8 cellular contexts compared by ENCODE assay signal in genomic region chr15:31974855-31975421, GRCh38. TPM values are rescaled to one million over a fixed set of nuclear protein-coding genes. Genes with fewer than 3 reads are reported as not detected.
DNase-seq lines count a peak whose midpoint lies in the region; ATAC-seq and TF ChIP-seq lines count a peak whose summit lies in the region.

No MANE protein-coding gene starts in this region.

- no peaks in the 10 kb centered on the region for H3K9me3 Mint-ChIP-seq in CD8-positive, alpha-beta T cell
- H3K9me3 Mint-ChIP-seq in GM23338: no peaks in the 10 kb centered on the region; the same call in 2 of the 3 replicates

- TF ChIP-seq CTCF in CD8-positive, alpha-beta T cell (IDR thresholded peaks at IDR 0.05): peak; percentile 50
- TF ChIP-seq CTCF in GM23338 (conservative IDR thresholded peaks at IDR 0.05; ENCODE audit: low read depth in 2 of 2) (peak; percentile 79 to 84), stomach (IDR thresholded peaks at IDR 0.05) (peak in 3 of 7 experiments; percentile 34 to 55 (median 49))

- DNase-seq in CD8-positive, alpha-beta T cell: peak in 1 of 7 experiments; percentile 20
- DNase-seq in GM23338 (ENCODE audit: low spot score): peak; percentile 92
- DNase-seq in NOMO-1 treated with DMSO at 0.1 percent for 48 hours (lab: John Stamatoyannopoulos, UW; ENCODE audit: unreplicated experiment): peak; percentile 25
- DNase-seq in astrocyte of the hippocampus (ENCODE audit: low read depth, low spot score): peak; percentile 66
- DNase-seq in islet precursor cell: peak; percentile 78
- DNase-seq in stomach: no peak

- intact Hi-C loops in CD8-positive, alpha-beta T cell (cut with DNase I, micrococcal nuclease): no loop called here
- intact Hi-C loops in stomach (cut with DNase I; ENCODE audit: low total_unique reads): no loop called here

- TF ChIP-seq EP300 in stomach (IDR thresholded peaks at IDR 0.05): no peak

- no peaks in the 10 kb centered on the region for H3K36me3 ChIP-seq in CD8-positive, alpha-beta T cell (ENCODE audit: insufficient read depth, low read length)
- H3K36me3 ChIP-seq in GM23338 (ENCODE audit: insufficient read depth) (no peaks in the 10 kb centered on the region), stomach (no peaks in the 10 kb centered on the region)

- no peak for ATAC-seq in CD8-positive, alpha-beta T cell
- ATAC-seq in GM23338 (peak; percentile 66), HG02981 (IDR thresholded peaks at IDR 0.05; ENCODE audit: unreplicated experiment) (no peak), GM18867 (IDR thresholded peaks at IDR 0.05; ENCODE audit: unreplicated experiment) (no peak)

- 2 to 4% (median 3%) methylated on average over 17 to 18 of the region's 18 CpGs for WGBS in stomach, 5 donors

- no peaks in the 10 kb centered on the region for H3K79me2 ChIP-seq in GM23338 (replicated peaks; ENCODE audit: insufficient read depth)

- no peak overlapping the region for H3K27ac ChIP-seq in CD8-positive, alpha-beta T cell (ENCODE audit: low read depth, low read length)
- no peak overlapping the region for H3K27ac ChIP-seq in GM23338 (ENCODE audit: low read depth)
- H3K27ac ChIP-seq in stomach: no peak overlapping the region

- no peaks in the 10 kb centered on the region for H3K9me3 ChIP-seq in CD8-positive, alpha-beta T cell (ENCODE audit: low read length)
- H3K9me3 ChIP-seq in stomach: no peaks in the 10 kb centered on the region

- no peaks in the 10 kb centered on the region for H3K9me2 ChIP-seq in GM23338 (ENCODE audit: insufficient read depth)

- no peaks in the 10 kb centered on the region for H3K27me3 ChIP-seq in CD8-positive, alpha-beta T cell (ENCODE audit: insufficient read depth, low read length)
- H3K27me3 ChIP-seq in GM23338 (ENCODE audit: insufficient read depth) (peaks cover 5% of the 10 kb centered on the region; the same call in 1 of the 2 replicates), stomach (peaks cover 0 to 39% (median 6%) of the 10 kb centered on the region in 3 donors)

- no peaks in the 10 kb centered on the region for H3F3A ChIP-seq in GM23338 (replicated peaks; ENCODE audit: low read depth)

- peaks cover 3% of the 10 kb centered on the region for H3K4me1 ChIP-seq in CD8-positive, alpha-beta T cell (ENCODE audit: insufficient read depth, low read length)
- H3K4me1 ChIP-seq in GM23338 (ENCODE audit: insufficient read depth) (0 out of 2 replicates have a peak, but pooled peaks cover 4% of the 10 kb centered on the region), stomach (peaks cover 5 to 25% (median 11%) of the 10 kb centered on the region in 4 donors)

- no peaks in the 10 kb centered on the region for H4K20me1 ChIP-seq in GM23338 (replicated peaks; ENCODE audit: insufficient read depth)

- peaks cover 17% of the 10 kb centered on the region for H3K4me1 Mint-ChIP-seq in CD8-positive, alpha-beta T cell (ENCODE audit: low read depth)
- H3K4me1 Mint-ChIP-seq in GM23338: peaks cover 18% of the 10 kb centered on the region

- peak overlapping the region; percentile 72 for H3K4me2 ChIP-seq in GM23338

- H3K27me3 Mint-ChIP-seq in CD8-positive, alpha-beta T cell (ENCODE audit: low read depth): peaks cover 35% of the 10 kb centered on the region
- peaks cover 36% of the 10 kb centered on the region for H3K27me3 Mint-ChIP-seq in GM23338 (ENCODE audit: insufficient read depth, low read depth, poor library complexity)

- H3K4me3 ChIP-seq in CD8-positive, alpha-beta T cell (ENCODE audit: low read depth, low read length): no peak overlapping the region
- H3K4me3 ChIP-seq in GM23338 (peak overlapping the region; percentile 46), stomach (peak overlapping the region; percentile 8 to 38 (median 22))

- H3K36me3 Mint-ChIP-seq in CD8-positive, alpha-beta T cell: no peaks in the 10 kb centered on the region
- H3K36me3 Mint-ChIP-seq in GM23338 (ENCODE audit: low read depth): no peaks in the 10 kb centered on the region

- CTCF ChIA-PET in CD8-positive, alpha-beta T cell (lab: Charles Lee): no interaction called here

- H2AFZ ChIP-seq in GM23338: peak overlapping the region; percentile 95

- TF ChIP-seq POLR2A in stomach (IDR thresholded peaks at IDR 0.05): no peak

- POLR2A ChIA-PET in CD8-positive, alpha-beta T cell (lab: Charles Lee): no interaction called here

- no peak overlapping the region for H3K27ac Mint-ChIP-seq in CD8-positive, alpha-beta T cell
- no peak overlapping the region for H3K27ac Mint-ChIP-seq in GM23338

- peak overlapping the region; percentile 43 for H3K4me3 Mint-ChIP-seq in CD8-positive, alpha-beta T cell
- peak overlapping the region; percentile 62; the same call in 2 of the 3 replicates for H3K4me3 Mint-ChIP-seq in GM23338

TF ChIP-seq in GM23338, 12 proteins besides CTCF, POLR2A, EP300 and RAD21 (continues in another document):
- TF ChIP-seq POLR2AphosphoS5 (IDR thresholded peaks at IDR 0.05; ENCODE audit: low read depth) (no peak), CREB1 (CRISPR knock-in tag; IDR thresholded peaks at IDR 0.05; ENCODE audit: low read depth) (no peak), ZNF114 (CRISPR knock-in tag; IDR thresholded peaks at IDR 0.05) (no peak), STAT1 (IDR thresholded peaks at IDR 0.05; ENCODE audit: unreplicated experiment) (no peak), ZNF331 (CRISPR knock-in tag; IDR thresholded peaks at IDR 0.05; ENCODE audit: low read depth) (no peak), JUNB (IDR thresholded peaks at IDR 0.05; ENCODE audit: unreplicated experiment) (no peak), EZH2phosphoT487 (IDR thresholded peaks at IDR 0.05; ENCODE audit: unreplicated experiment) (no peak), NANOG (IDR thresholded peaks at IDR 0.05; ENCODE audit: borderline replicate concordance) (no peak), EZH2 (IDR thresholded peaks at IDR 0.05; ENCODE audit: low read depth, unreplicated experiment) (no peak)
- TF ChIP-seq, protein P1, sequence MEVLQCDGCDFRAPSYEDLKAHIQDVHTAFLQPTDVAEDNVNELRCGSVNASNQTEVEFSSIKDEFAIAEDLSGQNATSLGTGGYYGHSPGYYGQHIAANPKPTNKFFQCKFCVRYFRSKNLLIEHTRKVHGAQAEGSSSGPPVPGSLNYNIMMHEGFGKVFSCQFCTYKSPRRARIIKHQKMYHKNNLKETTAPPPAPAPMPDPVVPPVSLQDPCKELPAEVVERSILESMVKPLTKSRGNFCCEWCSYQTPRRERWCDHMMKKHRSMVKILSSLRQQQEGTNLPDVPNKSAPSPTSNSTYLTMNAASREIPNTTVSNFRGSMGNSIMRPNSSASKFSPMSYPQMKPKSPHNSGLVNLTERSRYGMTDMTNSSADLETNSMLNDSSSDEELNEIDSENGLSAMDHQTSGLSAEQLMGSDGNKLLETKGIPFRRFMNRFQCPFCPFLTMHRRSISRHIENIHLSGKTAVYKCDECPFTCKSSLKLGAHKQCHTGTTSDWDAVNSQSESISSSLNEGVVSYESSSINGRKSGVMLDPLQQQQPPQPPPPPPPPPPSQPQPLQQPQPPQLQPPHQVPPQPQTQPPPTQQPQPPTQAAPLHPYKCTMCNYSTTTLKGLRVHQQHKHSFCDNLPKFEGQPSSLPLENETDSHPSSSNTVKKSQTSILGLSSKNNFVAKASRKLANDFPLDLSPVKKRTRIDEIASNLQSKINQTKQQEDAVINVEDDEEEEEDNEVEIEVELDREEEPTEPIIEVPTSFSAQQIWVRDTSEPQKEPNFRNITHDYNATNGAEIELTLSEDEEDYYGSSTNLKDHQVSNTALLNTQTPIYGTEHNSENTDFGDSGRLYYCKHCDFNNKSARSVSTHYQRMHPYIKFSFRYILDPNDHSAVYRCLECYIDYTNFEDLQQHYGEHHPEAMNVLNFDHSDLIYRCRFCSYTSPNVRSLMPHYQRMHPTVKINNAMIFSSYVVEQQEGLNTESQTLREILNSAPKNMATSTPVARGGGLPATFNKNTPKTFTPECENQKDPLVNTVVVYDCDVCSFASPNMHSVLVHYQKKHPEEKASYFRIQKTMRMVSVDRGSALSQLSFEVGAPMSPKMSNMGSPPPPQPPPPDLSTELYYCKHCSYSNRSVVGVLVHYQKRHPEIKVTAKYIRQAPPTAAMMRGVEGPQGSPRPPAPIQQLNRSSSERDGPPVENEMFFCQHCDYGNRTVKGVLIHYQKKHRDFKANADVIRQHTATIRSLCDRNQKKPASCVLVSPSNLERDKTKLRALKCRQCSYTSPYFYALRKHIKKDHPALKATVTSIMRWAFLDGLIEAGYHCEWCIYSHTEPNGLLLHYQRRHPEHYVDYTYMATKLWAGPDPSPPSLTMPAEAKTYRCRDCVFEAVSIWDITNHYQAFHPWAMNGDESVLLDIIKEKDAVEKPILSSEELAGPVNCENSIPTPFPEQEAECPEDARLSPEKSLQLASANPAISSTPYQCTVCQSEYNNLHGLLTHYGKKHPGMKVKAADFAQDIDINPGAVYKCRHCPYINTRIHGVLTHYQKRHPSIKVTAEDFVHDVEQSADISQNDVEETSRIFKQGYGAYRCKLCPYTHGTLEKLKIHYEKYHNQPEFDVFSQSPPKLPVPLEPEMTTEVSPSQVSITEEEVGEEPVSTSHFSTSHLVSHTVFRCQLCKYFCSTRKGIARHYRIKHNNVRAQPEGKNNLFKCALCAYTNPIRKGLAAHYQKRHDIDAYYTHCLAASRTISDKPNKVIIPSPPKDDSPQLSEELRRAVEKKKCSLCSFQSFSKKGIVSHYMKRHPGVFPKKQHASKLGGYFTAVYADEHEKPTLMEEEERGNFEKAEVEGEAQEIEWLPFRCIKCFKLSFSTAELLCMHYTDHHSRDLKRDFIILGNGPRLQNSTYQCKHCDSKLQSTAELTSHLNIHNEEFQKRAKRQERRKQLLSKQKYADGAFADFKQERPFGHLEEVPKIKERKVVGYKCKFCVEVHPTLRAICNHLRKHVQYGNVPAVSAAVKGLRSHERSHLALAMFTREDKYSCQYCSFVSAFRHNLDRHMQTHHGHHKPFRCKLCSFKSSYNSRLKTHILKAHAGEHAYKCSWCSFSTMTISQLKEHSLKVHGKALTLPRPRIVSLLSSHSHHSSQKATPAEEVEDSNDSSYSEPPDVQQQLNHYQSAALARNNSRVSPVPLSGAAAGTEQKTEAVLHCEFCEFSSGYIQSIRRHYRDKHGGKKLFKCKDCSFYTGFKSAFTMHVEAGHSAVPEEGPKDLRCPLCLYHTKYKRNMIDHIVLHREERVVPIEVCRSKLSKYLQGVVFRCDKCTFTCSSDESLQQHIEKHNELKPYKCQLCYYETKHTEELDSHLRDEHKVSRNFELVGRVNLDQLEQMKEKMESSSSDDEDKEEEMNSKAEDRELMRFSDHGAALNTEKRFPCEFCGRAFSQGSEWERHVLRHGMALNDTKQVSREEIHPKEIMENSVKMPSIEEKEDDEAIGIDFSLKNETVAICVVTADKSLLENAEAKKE (CRISPR knock-in tag; IDR thresholded peaks at IDR 0.05): no peak

RNA-seq across cellular contexts. Expression of gene CHRNA7, which starts 55.4 kb away (rescaled TPM):
- not detected for total RNA-seq in CD8-positive, alpha-beta T cell
- total RNA-seq in GM23338 (2014; rRNA removed; shearing (Covaris generic)): 5.1 and 8.2 TPM in 2 replicates
- polyA plus RNA-seq in GM23338 (2016; fragmentation: Nextera tagmentation; extraction: Ambion mirVana): 3.8 and 4.6 TPM in 2 replicates
- 100 to 1,000 TPM in 1 of 5 donors, 10 to 100 TPM in 4; 11.4 to 131 (median 39.7) TPM for total RNA-seq in stomach
- 1 to 10 TPM; 1.1 to 1.4 (median 1.1) TPM for polyA plus RNA-seq in stomach
